ENCODE assay signal across 7 cellular contexts in the genomic region with DNA sequence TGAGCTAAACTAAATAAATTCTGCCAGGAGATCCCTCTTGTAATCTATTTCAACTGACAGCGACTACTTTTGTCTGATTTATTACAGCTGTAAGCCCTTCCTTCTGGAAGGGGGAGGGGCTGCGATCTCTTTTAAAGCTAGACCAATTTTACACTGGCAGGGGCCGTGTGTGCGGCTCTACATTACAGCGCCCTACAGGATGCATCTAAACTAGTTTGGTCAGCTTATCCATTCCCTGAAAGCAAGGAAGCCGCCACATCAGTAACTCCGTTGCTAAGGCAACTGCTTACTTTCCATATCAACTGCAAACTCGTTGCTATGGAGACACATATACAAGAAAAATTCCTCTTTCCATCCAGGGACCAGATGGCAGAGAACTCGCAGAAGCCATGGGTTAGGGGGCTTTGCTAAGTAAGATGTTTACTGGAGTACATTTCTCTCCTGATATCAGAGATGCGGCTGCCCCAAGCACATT. TPM values are rescaled to one million over a fixed set of nuclear protein-coding genes. Genes with fewer than 3 reads are reported as not detected.
A peak's percentile ranks its signal among the peaks of the same experiment; 100 is the strongest.
DNase-seq lines count a peak whose midpoint lies in the region; ATAC-seq and TF ChIP-seq lines count a peak whose summit lies in the region.

No MANE protein-coding gene starts in this region.

- 29 to 39% (median 35%) methylated on average over 10 of the region's 10 CpGs for WGBS in heart left ventricle, 4 donors
- WGBS in sigmoid colon, 2 donors: 37 to 40% methylated on average over 10 of the region's 10 CpGs

- H3K4me3 ChIP-seq in heart left ventricle: peak overlapping the region in 6 of 12 donors; percentile 10 to 42 (median 14)
- H3K4me3 ChIP-seq in sigmoid colon: no peak overlapping the region

- peaks cover 15% of the 10 kb centered on the region for H3K4me1 Mint-ChIP-seq in HFFc6 (ENCODE audit: low read depth)

- CTCF ChIA-PET in GM10248 (lab: Yijun Ruan, JAX): interaction anchor here (1.5 to 1.6 kb wide), 2 partner anchors 10 to 11 kb away, joined by 3 to 4 read pairs; no protein-coding TSS in a partner anchor

- H3K36me3 Mint-ChIP-seq in HFFc6 (ENCODE audit: low read depth): peaks cover 6% of the 10 kb centered on the region

- no peaks in the 10 kb centered on the region; the same call in 1 of the 2 replicates for H3K27me3 Mint-ChIP-seq in HFFc6 (ENCODE audit: insufficient read depth)

- TF ChIP-seq EP300 in sigmoid colon (IDR thresholded peaks at IDR 0.05): no peak

- no peaks in the 10 kb centered on the region for H3K9me3 ChIP-seq in heart left ventricle
- H3K9me3 ChIP-seq in sigmoid colon: no peaks in the 10 kb centered on the region

- H3K36me3 ChIP-seq in heart left ventricle (peaks cover 0 to 3% (median 0%) of the 10 kb centered on the region in 9 donors), sigmoid colon (no peaks in the 10 kb centered on the region)

- ATAC-seq in heart left ventricle: peak in 3 of 4 donors; percentile 58 to 63 (median 59)

- TF ChIP-seq CTCF in HFFc6 (IDR thresholded peaks at IDR 0.05) (no peak), heart left ventricle (IDR thresholded peaks at IDR 0.05) (no peak), sigmoid colon (IDR thresholded peaks at IDR 0.05) (no peak), GM10248 (IDR thresholded peaks at IDR 0.05; ENCODE audit: control extremely low read depth, extremely low read depth, low read depth, missing control alignments) (no peak)

- intact Hi-C loops in heart left ventricle (cut with DNase I) (loop anchor here in 5 of 10 donors (10.0 kb wide), 7 partner anchors 85 to 515 kb away; no protein-coding TSS in a partner anchor), sigmoid colon (cut with DNase I) (no loop called here)

- peak overlapping the region; percentile 58 for H3K27ac Mint-ChIP-seq in HFFc6

- H3K27me3 ChIP-seq in heart left ventricle: no peaks in the 10 kb centered on the region
- no peaks in the 10 kb centered on the region for H3K27me3 ChIP-seq in sigmoid colon

- DNase-seq in HFFc6: peak; percentile 85
- peak; percentile 74 for DNase-seq in SK-N-DZ (ENCODE audit: low spot score)
- no peak for DNase-seq in heart left ventricle
- DNase-seq in sigmoid colon: peak; percentile 51
- DNase-seq in SKM-1 treated with dmso at 0.1 percent for 144 hours (lab: John Stamatoyannopoulos, UW; ENCODE audit: unreplicated experiment): no peak
- DNase-seq in NCI-H146 treated with DMSO at 0.1 percent for 48 hours (lab: John Stamatoyannopoulos, UW; ENCODE audit: unreplicated experiment): no peak
- DNase-seq in GM10248 (ENCODE audit: extremely low spot score): no peak

- H3K4me1 ChIP-seq in heart left ventricle (peaks cover 3 to 54% (median 32%) of the 10 kb centered on the region in 12 donors), sigmoid colon (peaks cover 0 to 47% (median 26%) of the 10 kb centered on the region in 4 donors)

- POLR2A ChIA-PET in GM10248 (lab: Yijun Ruan, JAX): no interaction called here

- no peak overlapping the region for H3K4me3 Mint-ChIP-seq in HFFc6

- H3K27ac ChIP-seq in heart left ventricle (peak overlapping the region in 4 of 12 donors; percentile 4 to 53 (median 10)), sigmoid colon (peak overlapping the region in 3 of 4 donors; percentile 18 to 41 (median 20))

- H3K9me3 Mint-ChIP-seq in HFFc6: no peaks in the 10 kb centered on the region

- no peak for TF ChIP-seq POLR2A in heart left ventricle (IDR thresholded peaks at IDR 0.05)
- no peak for TF ChIP-seq POLR2A in sigmoid colon (IDR thresholded peaks at IDR 0.05)

RNA-seq across cellular contexts. Expression of a gene that starts 17.4 kb away (rescaled TPM):
- total RNA-seq in HFFc6 (2021; fragmentation: NEBNext Ultra II Directional; extraction: Animal tissue kit (Norgen Biotek cat#: 25700)): 10 to 100 TPM; 31.9 to 43.4 (median 37.9) TPM
- 22.4 and 23.6 TPM in 2 replicates for polyA plus RNA-seq in SK-N-DZ (2014; cell fraction: cytosol; rRNA removed)
- polyA plus RNA-seq in SK-N-DZ (2014; cell fraction: nucleus; rRNA removed): 12.1 and 14.7 TPM in 2 replicates
- total RNA-seq in heart left ventricle (100 to 1,000 TPM; 102 to 161 (median 113) TPM), sigmoid colon (100 to 1,000 TPM; 104 to 146 (median 113) TPM)
- polyA plus RNA-seq in heart left ventricle (10 to 100 TPM; 24.4 to 35.3 TPM), sigmoid colon (10 to 100 TPM; 24.6 to 33.6 (median 25.7) TPM)

Comparison
In these comparisons a context has a peak if more than half of its experiments do, and no peak if none do; other contexts are left out.
1. DNase-seq: peak in HFFc6 (single experiment), SK-N-DZ (single experiment) and sigmoid colon (single experiment); none in heart left ventricle (0 of 5), SKM-1 treated with dmso at 0.1 percent for 144 hours (single experiment), NCI-H146 treated with DMSO at 0.1 percent for 48 hours (single experiment) and GM10248 (single experiment).